Comparison of ENCODE assay signal across 1 cellular context in the genomic region with DNA sequence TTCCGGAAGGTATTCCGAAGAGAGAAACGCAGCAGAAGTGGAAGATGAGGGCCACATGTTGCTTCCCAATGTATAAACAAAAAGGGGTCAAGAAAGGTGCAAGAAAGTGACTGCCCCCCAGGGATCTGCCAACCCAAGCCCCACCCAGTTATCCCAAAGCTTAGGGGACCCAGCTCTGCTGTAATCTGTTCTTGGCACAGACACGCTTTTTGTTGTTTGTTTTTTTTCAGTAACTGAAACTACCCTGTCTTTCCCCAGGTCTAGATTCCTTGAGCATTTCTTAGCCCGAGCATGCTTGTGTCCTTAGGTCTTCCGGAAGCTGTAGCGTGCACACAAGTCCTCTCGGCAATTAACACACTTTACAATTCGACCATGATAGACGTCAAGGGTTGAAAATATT.
TF ChIP-seq lines count a peak whose summit lies in the region.

No MANE protein-coding gene starts in this region.

TF ChIP-seq in HEK293, 187 proteins besides CTCF, POLR2A, EP300 and RAD21 (continued from another document):
- TF ChIP-seq, protein P1, sequence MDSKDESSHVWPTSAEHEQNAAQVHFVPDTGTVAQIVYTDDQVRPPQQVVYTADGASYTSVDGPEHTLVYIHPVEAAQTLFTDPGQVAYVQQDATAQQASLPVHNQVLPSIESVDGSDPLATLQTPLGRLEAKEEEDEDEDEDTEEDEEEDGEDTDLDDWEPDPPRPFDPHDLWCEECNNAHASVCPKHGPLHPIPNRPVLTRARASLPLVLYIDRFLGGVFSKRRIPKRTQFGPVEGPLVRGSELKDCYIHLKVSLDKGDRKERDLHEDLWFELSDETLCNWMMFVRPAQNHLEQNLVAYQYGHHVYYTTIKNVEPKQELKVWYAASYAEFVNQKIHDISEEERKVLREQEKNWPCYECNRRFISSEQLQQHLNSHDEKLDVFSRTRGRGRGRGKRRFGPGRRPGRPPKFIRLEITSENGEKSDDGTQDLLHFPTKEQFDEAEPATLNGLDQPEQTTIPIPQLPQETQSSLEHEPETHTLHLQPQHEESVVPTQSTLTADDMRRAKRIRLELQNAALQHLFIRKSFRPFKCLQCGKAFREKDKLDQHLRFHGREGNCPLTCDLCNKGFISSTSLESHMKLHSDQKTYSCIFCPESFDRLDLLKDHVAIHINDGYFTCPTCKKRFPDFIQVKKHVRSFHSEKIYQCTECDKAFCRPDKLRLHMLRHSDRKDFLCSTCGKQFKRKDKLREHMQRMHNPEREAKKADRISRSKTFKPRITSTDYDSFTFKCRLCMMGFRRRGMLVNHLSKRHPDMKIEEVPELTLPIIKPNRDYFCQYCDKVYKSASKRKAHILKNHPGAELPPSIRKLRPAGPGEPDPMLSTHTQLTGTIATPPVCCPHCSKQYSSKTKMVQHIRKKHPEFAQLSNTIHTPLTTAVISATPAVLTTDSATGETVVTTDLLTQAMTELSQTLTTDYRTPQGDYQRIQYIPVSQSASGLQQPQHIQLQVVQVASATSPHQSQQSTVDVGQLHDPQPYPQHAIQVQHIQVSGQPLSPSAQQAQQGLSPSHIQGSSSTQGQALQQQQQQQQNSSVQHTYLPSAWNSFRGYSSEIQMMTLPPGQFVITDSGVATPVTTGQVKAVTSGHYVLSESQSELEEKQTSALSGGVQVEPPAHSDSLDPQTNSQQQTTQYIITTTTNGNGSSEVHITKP (tag by site-specific recombination; IDR thresholded peaks at IDR 0.05): peak; percentile 13
- TF ChIP-seq, protein P2, sequence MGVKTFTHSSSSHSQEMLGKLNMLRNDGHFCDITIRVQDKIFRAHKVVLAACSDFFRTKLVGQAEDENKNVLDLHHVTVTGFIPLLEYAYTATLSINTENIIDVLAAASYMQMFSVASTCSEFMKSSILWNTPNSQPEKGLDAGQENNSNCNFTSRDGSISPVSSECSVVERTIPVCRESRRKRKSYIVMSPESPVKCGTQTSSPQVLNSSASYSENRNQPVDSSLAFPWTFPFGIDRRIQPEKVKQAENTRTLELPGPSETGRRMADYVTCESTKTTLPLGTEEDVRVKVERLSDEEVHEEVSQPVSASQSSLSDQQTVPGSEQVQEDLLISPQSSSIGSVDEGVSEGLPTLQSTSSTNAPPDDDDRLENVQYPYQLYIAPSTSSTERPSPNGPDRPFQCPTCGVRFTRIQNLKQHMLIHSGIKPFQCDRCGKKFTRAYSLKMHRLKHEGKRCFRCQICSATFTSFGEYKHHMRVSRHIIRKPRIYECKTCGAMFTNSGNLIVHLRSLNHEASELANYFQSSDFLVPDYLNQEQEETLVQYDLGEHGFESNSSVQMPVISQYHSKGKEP (tag by site-specific recombination; IDR thresholded peaks at IDR 0.05): no peak
- TF ChIP-seq ZNF777 (tag by site-specific recombination; IDR thresholded peaks at IDR 0.05; ENCODE audit: borderline replicate concordance) (no peak), MZF1 (tag by site-specific recombination; IDR thresholded peaks at IDR 0.05; ENCODE audit: borderline replicate concordance) (0 out of 2 replicates have a peak, but pooled peaks have one; percentile 13), ZNF518A (tag by site-specific recombination; conservative IDR thresholded peaks at IDR 0.05; ENCODE audit: low read depth) (0 out of 2 replicates have a peak, but pooled peaks have one; percentile 57), ZNF623 (tag by site-specific recombination; IDR thresholded peaks at IDR 0.05) (no peak), EGR2 (tag by site-specific recombination; IDR thresholded peaks at IDR 0.05; ENCODE audit: low read depth) (no peak), FEZF1 (tag by site-specific recombination; IDR thresholded peaks at IDR 0.05) (peak; percentile 72), IKZF3 (tag by site-specific recombination; IDR thresholded peaks at IDR 0.05) (no peak), PATZ1 (tag by site-specific recombination; IDR thresholded peaks at IDR 0.05) (0 out of 2 replicates have a peak, but pooled peaks have one; percentile 14), ZNF335 (tag by site-specific recombination; conservative IDR thresholded peaks at IDR 0.05) (peak; percentile 46; the same call in 1 of the 2 replicates), ZBTB7A (tag by site-specific recombination; IDR thresholded peaks at IDR 0.05; ENCODE audit: low read depth) (no peak), ZNF280D (tag by site-specific recombination; IDR thresholded peaks at IDR 0.05) (no peak), ZBTB48 (tag by site-specific recombination; IDR thresholded peaks at IDR 0.05) (peak; percentile 81), ZNF514 (tag by site-specific recombination; IDR thresholded peaks at IDR 0.05) (no peak), ZNF600 (tag by site-specific recombination; IDR thresholded peaks at IDR 0.05) (no peak), ZNF239 (tag by site-specific recombination; IDR thresholded peaks at IDR 0.05) (no peak), ZNF423 (tag by site-specific recombination; IDR thresholded peaks at IDR 0.05) (0 out of 2 replicates have a peak, but pooled peaks have one; percentile 18), ZBTB20 (tag by site-specific recombination; IDR thresholded peaks at IDR 0.05) (peak; percentile 19), ZSCAN16 (tag by site-specific recombination; IDR thresholded peaks at IDR 0.05) (no peak), ZNF148 (tag by site-specific recombination; IDR thresholded peaks at IDR 0.05; ENCODE audit: borderline replicate concordance) (no peak), KLF1 (tag by site-specific recombination; IDR thresholded peaks at IDR 0.05) (peak; percentile 13), ZNF302 (tag by site-specific recombination; IDR thresholded peaks at IDR 0.05; ENCODE audit: low read depth) (no peak), ZNF10 (tag by site-specific recombination; IDR thresholded peaks at IDR 0.05) (no peak), ZBTB11 (tag by site-specific recombination; conservative IDR thresholded peaks at IDR 0.05; ENCODE audit: low read depth) (peak; percentile 50; the same call in 1 of the 2 replicates)
- TF ChIP-seq, protein P3, sequence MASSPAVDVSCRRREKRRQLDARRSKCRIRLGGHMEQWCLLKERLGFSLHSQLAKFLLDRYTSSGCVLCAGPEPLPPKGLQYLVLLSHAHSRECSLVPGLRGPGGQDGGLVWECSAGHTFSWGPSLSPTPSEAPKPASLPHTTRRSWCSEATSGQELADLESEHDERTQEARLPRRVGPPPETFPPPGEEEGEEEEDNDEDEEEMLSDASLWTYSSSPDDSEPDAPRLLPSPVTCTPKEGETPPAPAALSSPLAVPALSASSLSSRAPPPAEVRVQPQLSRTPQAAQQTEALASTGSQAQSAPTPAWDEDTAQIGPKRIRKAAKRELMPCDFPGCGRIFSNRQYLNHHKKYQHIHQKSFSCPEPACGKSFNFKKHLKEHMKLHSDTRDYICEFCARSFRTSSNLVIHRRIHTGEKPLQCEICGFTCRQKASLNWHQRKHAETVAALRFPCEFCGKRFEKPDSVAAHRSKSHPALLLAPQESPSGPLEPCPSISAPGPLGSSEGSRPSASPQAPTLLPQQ (tag by site-specific recombination; IDR thresholded peaks at IDR 0.05): 0 out of 2 replicates have a peak, but pooled peaks have one; percentile 23
